Comparison of ENCODE assay signal across 17 cellular contexts in genomic region chr13:98999635-98999952, GRCh38. TPM values are rescaled to one million over a fixed set of nuclear protein-coding genes. Genes with fewer than 3 reads are reported as not detected.
DNase-seq lines count a peak whose midpoint lies in the region; ATAC-seq, FAIRE-seq and TF ChIP-seq lines count a peak whose summit lies in the region.
"Had no signal": no experiment of that assay in that cellular context is flagged by ENCODE, and none has a peak within 500 bp of the region (broad histone marks: within the 10 kb centered on the region; RNA-seq: fewer than 3 reads in every experiment).

No MANE protein-coding gene starts in this region.

- no peak for ATAC-seq in effector memory CD8-positive, alpha-beta T cell (replicated peaks)
- ATAC-seq: GM12878, left lobe of liver had no signal

- peak overlapping the region; percentile 62 for H3K4me3 Mint-ChIP-seq in activated naive CD8-positive, alpha-beta T cell
- H3K4me3 Mint-ChIP-seq in activated naive CD8-positive, alpha-beta T cell treated with anti-CD3 and anti-CD28 coated beads for 36 hours = no peak overlapping the region
- peak overlapping the region in 1 of 2 donors; percentile 23 for H3K4me3 Mint-ChIP-seq in effector memory CD8-positive, alpha-beta T cell
- H3K4me3 Mint-ChIP-seq: dendritic cell treated with granulocyte-macrophage colony-stimulating factor and Interleukin-4, amounts not matched to agents 40 ng/mL and 50 ng/mL, for 4 days; natural killer cell had no signal

- peak overlapping the region; percentile 83 for H3K27ac Mint-ChIP-seq in activated naive CD8-positive, alpha-beta T cell
- no peak overlapping the region for H3K27ac Mint-ChIP-seq in activated naive CD8-positive, alpha-beta T cell treated with anti-CD3 and anti-CD28 coated beads for 36 hours
- H3K27ac Mint-ChIP-seq in effector memory CD8-positive, alpha-beta T cell = peak overlapping the region in 1 of 2 donors; percentile 29
- H3K27ac Mint-ChIP-seq: dendritic cell treated with granulocyte-macrophage colony-stimulating factor and Interleukin-4, amounts not matched to agents 40 ng/mL and 50 ng/mL, for 4 days had no signal

- no peak for FAIRE-seq in GM12891 (lab: Jason Lieb, UNC)
- FAIRE-seq: GM12878 had no signal

- DNase-seq in activated naive CD8-positive, alpha-beta T cell treated with anti-CD3 and anti-CD28 coated beads for 36 hours = no peak
- DNase-seq in dermis blood vessel endothelial cell = peak; percentile 50
- DNase-seq in iris pigment epithelial cell (ENCODE audit: low read depth) = peak; percentile 64
- no peak for DNase-seq in stimulated activated CD8-positive, alpha-beta memory T cell treated with anti-CD3 and anti-CD28 coated beads, Interleukin-4, amount 100 ng/mL, for 48 hours
- no peak for DNase-seq in activated effector memory CD4-positive, alpha-beta T cell treated with anti-CD3 and anti-CD28 coated beads, Interleukin-2, amount 50 U/mL, for 16 hours
- no peak for DNase-seq in effector memory CD8-positive, alpha-beta T cell
- no peak for DNase-seq in GM12891 (ENCODE audit: insufficient read length, low spot score)
- DNase-seq: activated CD4-positive, alpha-beta memory T cell treated with anti-CD3 and anti-CD28 coated beads for 36 hours; COR-L47; KBM-7; natural killer cell; NCI-H526; stimulated activated naive CD4-positive, alpha-beta T cell treated with Interleukin-2 at 50 U/mL for 16 hours had no signal

- TF ChIP-seq POLR2A in GM12891 (IDR thresholded peaks at IDR 0.05; ENCODE audit: low read depth, low read length) = no peak

- H3K27me3 Mint-ChIP-seq in activated naive CD8-positive, alpha-beta T cell = no peaks in the 10 kb centered on the region
- no peaks in the 10 kb centered on the region for H3K27me3 Mint-ChIP-seq in activated naive CD8-positive, alpha-beta T cell treated with anti-CD3 and anti-CD28 coated beads for 36 hours
- H3K27me3 Mint-ChIP-seq in effector memory CD8-positive, alpha-beta T cell = no peaks in the 10 kb centered on the region
- H3K27me3 Mint-ChIP-seq: activated CD4-positive, alpha-beta memory T cell treated with anti-CD3 and anti-CD28 coated beads for 36 hours had no signal

- peaks cover 98% of the 10 kb centered on the region for H3K4me1 Mint-ChIP-seq in activated naive CD8-positive, alpha-beta T cell (ENCODE audit: low read depth)
- H3K4me1 Mint-ChIP-seq in activated naive CD8-positive, alpha-beta T cell treated with anti-CD3 and anti-CD28 coated beads for 36 hours = peaks cover 84% of the 10 kb centered on the region
- peaks cover 54 to 69% of the 10 kb centered on the region in 2 donors for H3K4me1 Mint-ChIP-seq in effector memory CD8-positive, alpha-beta T cell (ENCODE audit: low read depth in 2 of 2)

- no peaks in the 10 kb centered on the region for H3K9me3 Mint-ChIP-seq in activated naive CD8-positive, alpha-beta T cell (ENCODE audit: low read depth)
- H3K9me3 Mint-ChIP-seq in activated naive CD8-positive, alpha-beta T cell treated with anti-CD3 and anti-CD28 coated beads for 36 hours = no peaks in the 10 kb centered on the region
- H3K9me3 Mint-ChIP-seq in effector memory CD8-positive, alpha-beta T cell = no peaks in the 10 kb centered on the region
- H3K9me3 Mint-ChIP-seq: activated CD4-positive, alpha-beta memory T cell treated with anti-CD3 and anti-CD28 coated beads for 36 hours; dendritic cell treated with granulocyte-macrophage colony-stimulating factor and Interleukin-4, amounts not matched to agents 40 ng/mL and 50 ng/mL, for 4 days; natural killer cell had no signal

- H3K36me3 Mint-ChIP-seq in activated naive CD8-positive, alpha-beta T cell = peaks cover 9% of the 10 kb centered on the region
- peaks cover 5% of the 10 kb centered on the region for H3K36me3 Mint-ChIP-seq in activated naive CD8-positive, alpha-beta T cell treated with anti-CD3 and anti-CD28 coated beads for 36 hours
- H3K36me3 Mint-ChIP-seq in effector memory CD8-positive, alpha-beta T cell (ENCODE audit: insufficient read depth) = no peaks in the 10 kb centered on the region
- H3K36me3 Mint-ChIP-seq: activated CD4-positive, alpha-beta memory T cell treated with anti-CD3 and anti-CD28 coated beads for 36 hours; natural killer cell had no signal

TF ChIP-seq in GM12891, 5 proteins besides CTCF, POLR2A, EP300 and RAD21:
- TF ChIP-seq SPI1 (IDR thresholded peaks at IDR 0.05; ENCODE audit: low read depth, low read length) (no peak), PAX5 (IDR thresholded peaks at IDR 0.05; ENCODE audit: insufficient read depth, low read length, severe bottlenecking) (no peak), POLR2AphosphoS5 (IDR thresholded peaks at IDR 0.05; ENCODE audit: low read depth, low read length) (no peak), POU2F2 (IDR thresholded peaks at IDR 0.05; ENCODE audit: low read depth, low read length) (no peak), TAF1 (IDR thresholded peaks at IDR 0.05; ENCODE audit: low read depth, low read length) (no peak)

RNA-seq across cellular contexts. Expression of gene DOCK9, which starts 21.7 kb away (rescaled TPM):
- 10 to 100 TPM; 31.9 to 33.5 TPM for total RNA-seq in activated naive CD8-positive, alpha-beta T cell treated with anti-CD3 and anti-CD28 coated beads for 36 hours
- 556 and 666 TPM in 2 replicates for total RNA-seq in dermis blood vessel endothelial cell
- polyA plus RNA-seq in GM12891 (2012; ENCODE audit: low read depth, missing spikeins) = 8.0 TPM

Comparison
In these comparisons a context has a peak if more than half of its experiments do, and no peak if none do; other contexts are left out.
1. DNase-seq: peak in dermis blood vessel endothelial cell (single experiment) and iris pigment epithelial cell (single experiment); none in activated naive CD8-positive, alpha-beta T cell treated with anti-CD3 and anti-CD28 coated beads for 36 hours (single experiment), stimulated activated CD8-positive, alpha-beta memory T cell treated with anti-CD3 and anti-CD28 coated beads, Interleukin-4, amount 100 ng/mL, for 48 hours (single experiment), activated effector memory CD4-positive, alpha-beta T cell treated with anti-CD3 and anti-CD28 coated beads, Interleukin-2, amount 50 U/mL, for 16 hours (single experiment), effector memory CD8-positive, alpha-beta T cell (0 of 3) and GM12891 (single experiment).
2. RNA of gene DOCK9, which starts 21.7 kb away (total RNA-seq): 556 to 666 TPM in dermis blood vessel endothelial cell; 31.9 to 33.5 TPM in activated naive CD8-positive, alpha-beta T cell treated with anti-CD3 and anti-CD28 coated beads for 36 hours; every median in the first group is over 10 times any median in the second.